ENCODE assay signal across 33 cellular contexts in the genomic region with DNA sequence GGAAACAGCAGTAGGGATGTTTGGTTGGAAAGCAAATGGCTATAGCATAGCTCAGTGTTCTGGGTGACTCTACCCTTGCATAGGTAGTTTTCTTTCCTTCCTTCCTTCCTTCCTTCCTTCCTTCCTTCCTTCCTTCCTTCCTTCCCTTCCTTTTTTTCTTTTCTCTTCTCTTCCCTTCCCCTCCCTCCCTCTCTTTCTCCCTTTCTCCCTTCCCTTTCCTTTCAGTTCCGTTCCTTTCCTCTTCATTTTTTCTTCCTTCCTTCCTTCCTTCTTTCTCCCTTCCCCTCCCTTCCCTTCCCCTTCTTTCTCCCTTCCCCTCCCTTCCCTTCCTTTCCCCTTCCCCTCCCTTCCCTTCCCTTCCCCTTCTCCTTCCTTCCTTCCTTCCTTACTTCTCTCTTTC.
"Had no signal": no experiment of that assay in that cellular context is flagged by ENCODE, and none has a peak within 500 bp of the region (broad histone marks: within the 10 kb centered on the region; RNA-seq: fewer than 3 reads in every experiment).

No MANE protein-coding gene starts in this region.

- H3K27me3 ChIP-seq: adrenal gland, body of pancreas, brain microvascular endothelial cell, breast epithelium had no signal

- H3K36me3 ChIP-seq: adrenal gland, brain microvascular endothelial cell, breast epithelium had no signal

- ATAC-seq: activated CD8-positive, alpha-beta T cell treated with anti-CD3 and anti-CD28 coated beads for 36 hours; activated naive CD4-positive, alpha-beta T cell treated with anti-CD3 and anti-CD28 coated beads, Interleukin-2, amount 50 U/mL, for 72 hours; activated T-cell treated with anti-CD3 and anti-CD28 coated beads, Interleukin-2, amount 50 U/mL, for 4 hours; activated T-cell treated with anti-CD3 and anti-CD28 coated beads, Interleukin-2, amount 50 U/mL, for 72 hours; activated T-helper 17 cell treated with anti-CD3 and anti-CD28 coated beads, Interleukin-2, amount 50 U/mL, for 72 hours; body of pancreas had no signal

- DNase-seq: activated B cell treated with CpG ODN at 0.5 μM for 24 hours; activated CD4-positive, alpha-beta memory T cell treated with anti-CD3 and anti-CD28 coated beads for 36 hours; activated CD4-positive, alpha-beta T cell treated with anti-CD3 and anti-CD28 coated beads for 4 hours; activated CD4-positive, alpha-beta T cell treated with anti-CD3 and anti-CD28 coated beads, Interleukin-2, amount 10 ng/mL, durations not matched to agents 24 days and 14 days; activated CD4-positive, alpha-beta T cell treated with anti-CD3 and anti-CD28 coated beads, Interleukin-2, amount 50 U/mL, for 1 hour; activated CD4-positive, alpha-beta T cell treated with anti-CD3 and anti-CD28 coated beads, Interleukin-2, amount 50 U/mL, for 4 hours; activated CD4-positive, CD25-positive, alpha-beta regulatory T cell treated with anti-CD3 and anti-CD28 coated beads, Interleukin-2, amount 50 U/mL, for 72 hours; activated CD8-positive, alpha-beta memory T cell treated with anti-CD3 and anti-CD28 coated beads, Interleukin-2, amount 50 U/mL, for 4 hours; activated CD8-positive, alpha-beta T cell treated with anti-CD3 and anti-CD28 coated beads for 36 hours; activated effector memory CD4-positive, alpha-beta T cell treated with anti-CD3 and anti-CD28 coated beads, Interleukin-2, amount 50 U/mL, for 16 hours; activated gamma-delta T cell treated with Interleukin-2 at 50 U/mL for 16 hours; activated naive CD4-positive, alpha-beta T cell; activated naive CD4-positive, alpha-beta T cell treated with anti-CD3 and anti-CD28 coated beads for 36 hours; activated naive CD4-positive, alpha-beta T cell treated with anti-CD3 and anti-CD28 coated beads, Interleukin-2, amount 50 U/mL, for 16 hours; activated naive CD8-positive, alpha-beta T cell treated with anti-CD3 and anti-CD28 coated beads for 36 hours; activated T-cell treated with anti-CD3 and anti-CD28 coated beads for 4 hours; activated T-cell treated with anti-CD3 and anti-CD28 coated beads, Interleukin-2, amount 50 U/mL, for 1 hour; activated T-cell treated with anti-CD3 and anti-CD28 coated beads, Interleukin-2, amount 50 U/mL, for 4 hours; activated T-cell treated with anti-CD3 and anti-CD28 coated beads, Interleukin-2, amount 50 U/mL, for 72 hours; amniotic stem cell; aorta; body of pancreas; brain microvascular endothelial cell; central memory CD4-positive, alpha-beta T cell; T-helper 2 cell; T-helper 9 cell had no signal

- H3K9me3 ChIP-seq: adrenal gland, body of pancreas, breast epithelium had no signal

- H3K27ac ChIP-seq: adrenal gland, body of pancreas, brain microvascular endothelial cell, breast epithelium, VCaP had no signal

- FAIRE-seq: astrocyte, TTC549 had no signal

- H3K4me1 ChIP-seq: adrenal gland, body of pancreas, breast epithelium had no signal

- H3K4me3 ChIP-seq: adrenal gland, body of pancreas, breast epithelium had no signal
